In the genomic region with DNA sequence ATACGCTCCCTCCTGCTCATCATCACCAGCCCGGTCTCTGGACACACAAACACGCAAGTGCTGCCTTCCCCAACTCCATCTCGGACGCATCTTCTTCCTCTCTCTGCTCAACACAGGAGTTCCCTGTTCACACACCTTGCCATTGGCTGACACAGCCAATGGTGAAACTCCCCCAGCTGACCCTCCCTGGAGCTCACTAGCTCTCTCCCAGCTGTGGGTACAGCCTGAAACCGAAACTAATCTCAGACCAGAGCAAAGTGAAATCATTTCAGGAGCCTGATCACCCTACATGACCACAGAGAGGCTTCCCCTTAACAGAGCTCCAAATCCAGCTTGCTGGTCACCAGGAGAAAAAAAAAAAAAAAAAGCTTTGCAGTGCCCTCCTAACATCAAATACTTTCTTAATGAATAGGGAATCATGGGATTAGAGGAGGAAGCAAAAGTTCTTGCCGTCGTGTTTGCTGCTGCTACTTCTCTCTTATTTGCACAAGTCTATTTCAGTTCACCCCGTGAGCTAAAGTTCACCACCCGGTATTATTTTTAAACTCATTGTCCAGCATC, we compare ENCODE assay signal across 8 cellular contexts. TPM values are rescaled to one million over a fixed set of nuclear protein-coding genes. Genes with fewer than 3 reads are reported as not detected.
DNase-seq lines count a peak whose midpoint lies in the region; ATAC-seq and TF ChIP-seq lines count a peak whose summit lies in the region.

No MANE protein-coding gene starts in this region.

- 66 to 82% methylated on average over 7 to 9 of the region's 10 CpGs for WGBS in mesodermal cell (ENCODE audit: insufficient coverage in 2 of 2), 2 experiments
- 7 to 8% methylated on average over 10 of the region's 10 CpGs for WGBS in upper lobe of left lung, 2 donors

- peaks cover 56% of the 10 kb centered on the region for H3K27me3 Mint-ChIP-seq in T-helper 1 cell treated with Interleukin-12 subunit alpha and Interleukin-12 subunit beta and Interleukin-4 antibody, amounts not matched to agents 30 μg/mL and 1 μg/mL, for 36 hours (ENCODE audit: low read depth)

- TF ChIP-seq CTCF in upper lobe of left lung (IDR thresholded peaks at IDR 0.05), result no peak

- H3K36me3 ChIP-seq in mesodermal cell (ENCODE audit: control insufficient read depth, insufficient read depth, low read length) (peaks cover 3% of the 10 kb centered on the region), upper lobe of left lung (no peaks in the 10 kb centered on the region)

- DNase-seq in NCI-H1417 (lab: John Stamatoyannopoulos, UW) (peak; percentile 47 to 72 (median 52)), NCI-H1417 treated with DMSO at 0.1 percent for 48 hours (lab: John Stamatoyannopoulos, UW) (no peak), KBM-7 (peak; percentile 85), dermis microvascular lymphatic vessel endothelial cell (ENCODE audit: low read depth in 2 of 2) (peak; percentile 52 to 64), upper lobe of left lung (peak in 1 of 2 donors; percentile 77)

- no peak overlapping the region for H3K4me3 ChIP-seq in mesodermal cell (ENCODE audit: extremely low read depth, insufficient read depth, low read length, poor library complexity, severe bottlenecking)
- H3K4me3 ChIP-seq in upper lobe of left lung, result peak overlapping the region in 3 of 4 donors; percentile 36 to 49 (median 46)

- peaks cover 1% of the 10 kb centered on the region for H3K36me3 Mint-ChIP-seq in T-helper 1 cell treated with Interleukin-12 subunit alpha and Interleukin-12 subunit beta and Interleukin-4 antibody, amounts not matched to agents 30 μg/mL and 1 μg/mL, for 36 hours (ENCODE audit: low read depth)

- no peaks in the 10 kb centered on the region for H3K27me3 ChIP-seq in upper lobe of left lung

- H3K4me1 ChIP-seq in mesodermal cell (ENCODE audit: control insufficient read depth, insufficient read depth, low read length, poor library complexity, severe bottlenecking), result peaks cover 75% of the 10 kb centered on the region
- H3K4me1 ChIP-seq in upper lobe of left lung, result peaks cover 69 to 78% (median 76%) of the 10 kb centered on the region in 4 donors

- ATAC-seq in GM21825 (IDR thresholded peaks at IDR 0.05; ENCODE audit: unreplicated experiment), result peak; percentile 85
- ATAC-seq in upper lobe of left lung (ENCODE audit: low FRiP score in 2 of 2), result peak; percentile 68 to 87

- peaks cover 31% of the 10 kb centered on the region for H3K4me1 Mint-ChIP-seq in T-helper 1 cell treated with Interleukin-12 subunit alpha and Interleukin-12 subunit beta and Interleukin-4 antibody, amounts not matched to agents 30 μg/mL and 1 μg/mL, for 36 hours (ENCODE audit: low read depth)

- peak overlapping the region; percentile 74 for H3K4me3 Mint-ChIP-seq in T-helper 1 cell treated with Interleukin-12 subunit alpha and Interleukin-12 subunit beta and Interleukin-4 antibody, amounts not matched to agents 30 μg/mL and 1 μg/mL, for 36 hours

- TF ChIP-seq EP300 in upper lobe of left lung (IDR thresholded peaks at IDR 0.05), result no peak

- TF ChIP-seq POLR2A in upper lobe of left lung (IDR thresholded peaks at IDR 0.05), result peak in 1 of 4 donors; percentile 20

- H3K27ac Mint-ChIP-seq in T-helper 1 cell treated with Interleukin-12 subunit alpha and Interleukin-12 subunit beta and Interleukin-4 antibody, amounts not matched to agents 30 μg/mL and 1 μg/mL, for 36 hours, result peak overlapping the region; percentile 8

- in situ Hi-C loops in KBM-7 (cut with MboI; ENCODE audit: low pct_unique_long_range_greater_than_20kb, low sequenced_read_pairs), result no loop called here

- no peaks in the 10 kb centered on the region for H3K9me3 ChIP-seq in mesodermal cell (ENCODE audit: control insufficient read depth, low read length)
- H3K9me3 ChIP-seq in upper lobe of left lung, result no peaks in the 10 kb centered on the region

- peak overlapping the region; percentile 36 for H3K27ac ChIP-seq in mesodermal cell (ENCODE audit: low read depth, low read length, severe bottlenecking)
- peak overlapping the region; percentile 84 to 97 (median 90) for H3K27ac ChIP-seq in upper lobe of left lung

- H3K9me3 Mint-ChIP-seq in T-helper 1 cell treated with Interleukin-12 subunit alpha and Interleukin-12 subunit beta and Interleukin-4 antibody, amounts not matched to agents 30 μg/mL and 1 μg/mL, for 36 hours, result no peaks in the 10 kb centered on the region

RNA-seq across cellular contexts. Expression of a gene that starts 8.3 kb away (rescaled TPM):
- total RNA-seq in dermis microvascular lymphatic vessel endothelial cell (3.9 and 4.6 TPM in 2 replicates), upper lobe of left lung (100 to 1,000 TPM in 1 of 6 donors, 10 to 100 TPM in 5; 33.3 to 119 (median 54.4) TPM)
- polyA plus RNA-seq in mesodermal cell (2013, experiment 1 of 2), result 17.0 TPM
- 17.3 TPM for polyA plus RNA-seq in mesodermal cell (2013, experiment 2 of 2)

RNA-seq across cellular contexts. Expression of a gene that starts 41.2 kb away (rescaled TPM):
- total RNA-seq in dermis microvascular lymphatic vessel endothelial cell, result 22.9 and 31.0 TPM in 2 replicates
- 80.2 TPM for polyA plus RNA-seq in mesodermal cell (2013, experiment 1 of 2)
- 79.5 TPM for polyA plus RNA-seq in mesodermal cell (2013, experiment 2 of 2)
- 10 to 100 TPM; 36.4 to 99.7 (median 72.5) TPM for total RNA-seq in upper lobe of left lung
